ENCODE assay signal across 8 cellular contexts in the genomic region with DNA sequence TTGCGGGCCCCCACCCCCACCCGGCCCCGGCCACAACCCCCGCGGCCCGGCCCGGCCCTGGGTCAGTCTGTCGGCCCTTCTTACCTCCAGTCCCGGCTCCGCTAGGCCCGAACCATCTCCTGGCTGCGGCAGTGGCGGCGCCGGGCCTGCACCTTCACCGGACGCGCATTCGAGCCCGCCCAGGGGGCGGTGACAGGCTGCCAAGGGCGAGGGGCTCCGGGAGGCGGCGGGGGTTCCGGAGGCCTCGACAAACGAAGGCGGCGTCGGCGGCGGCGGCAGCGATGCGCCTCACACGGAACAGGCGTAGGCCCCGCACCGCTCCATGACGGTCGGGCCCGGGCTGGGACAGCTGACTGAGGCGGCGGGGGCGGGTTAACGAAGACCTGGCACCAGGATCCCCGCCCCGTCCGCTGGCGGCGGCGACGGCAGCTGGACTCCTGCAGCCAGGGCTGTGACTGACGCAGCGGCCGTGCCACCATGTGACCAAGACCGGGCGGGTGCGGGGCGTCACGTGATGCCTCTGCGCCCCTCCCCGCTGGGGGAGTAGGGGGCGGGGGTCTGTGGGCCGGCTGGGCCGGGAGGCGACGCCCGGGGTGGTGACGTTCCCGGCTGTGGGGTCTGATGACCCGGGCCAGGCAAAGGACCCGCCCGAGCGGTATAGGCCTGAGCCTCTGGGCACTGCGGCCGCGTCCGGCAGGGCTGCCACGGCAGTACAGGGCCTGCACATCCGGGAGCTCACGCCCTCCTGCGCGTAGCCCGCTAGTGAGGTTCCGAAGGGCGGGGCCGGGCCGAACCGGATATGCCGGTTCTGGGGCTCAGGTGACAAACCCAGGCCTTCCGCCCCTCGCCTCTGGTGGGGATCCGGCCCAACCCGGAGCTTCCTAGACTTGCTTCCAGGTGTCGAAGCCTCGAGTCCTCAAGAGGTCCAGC.
DNase-seq lines count a peak whose midpoint lies in the region; ATAC-seq and TF ChIP-seq lines count a peak whose summit lies in the region.

A gene with protein sequence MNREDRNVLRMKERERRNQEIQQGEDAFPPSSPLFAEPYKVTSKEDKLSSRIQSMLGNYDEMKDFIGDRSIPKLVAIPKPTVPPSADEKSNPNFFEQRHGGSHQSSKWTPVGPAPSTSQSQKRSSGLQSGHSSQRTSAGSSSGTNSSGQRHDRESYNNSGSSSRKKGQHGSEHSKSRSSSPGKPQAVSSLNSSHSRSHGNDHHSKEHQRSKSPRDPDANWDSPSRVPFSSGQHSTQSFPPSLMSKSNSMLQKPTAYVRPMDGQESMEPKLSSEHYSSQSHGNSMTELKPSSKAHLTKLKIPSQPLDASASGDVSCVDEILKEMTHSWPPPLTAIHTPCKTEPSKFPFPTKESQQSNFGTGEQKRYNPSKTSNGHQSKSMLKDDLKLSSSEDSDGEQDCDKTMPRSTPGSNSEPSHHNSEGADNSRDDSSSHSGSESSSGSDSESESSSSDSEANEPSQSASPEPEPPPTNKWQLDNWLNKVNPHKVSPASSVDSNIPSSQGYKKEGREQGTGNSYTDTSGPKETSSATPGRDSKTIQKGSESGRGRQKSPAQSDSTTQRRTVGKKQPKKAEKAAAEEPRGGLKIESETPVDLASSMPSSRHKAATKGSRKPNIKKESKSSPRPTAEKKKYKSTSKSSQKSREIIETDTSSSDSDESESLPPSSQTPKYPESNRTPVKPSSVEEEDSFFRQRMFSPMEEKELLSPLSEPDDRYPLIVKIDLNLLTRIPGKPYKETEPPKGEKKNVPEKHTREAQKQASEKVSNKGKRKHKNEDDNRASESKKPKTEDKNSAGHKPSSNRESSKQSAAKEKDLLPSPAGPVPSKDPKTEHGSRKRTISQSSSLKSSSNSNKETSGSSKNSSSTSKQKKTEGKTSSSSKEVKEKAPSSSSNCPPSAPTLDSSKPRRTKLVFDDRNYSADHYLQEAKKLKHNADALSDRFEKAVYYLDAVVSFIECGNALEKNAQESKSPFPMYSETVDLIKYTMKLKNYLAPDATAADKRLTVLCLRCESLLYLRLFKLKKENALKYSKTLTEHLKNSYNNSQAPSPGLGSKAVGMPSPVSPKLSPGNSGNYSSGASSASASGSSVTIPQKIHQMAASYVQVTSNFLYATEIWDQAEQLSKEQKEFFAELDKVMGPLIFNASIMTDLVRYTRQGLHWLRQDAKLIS (minus strand): TSS at position 460 of the 930 bp plus-strand sequence. CDS start 26,445 bp downstream, outside the sequence.

- H3K9me3 Mint-ChIP-seq in central memory CD8-positive, alpha-beta T cell, result no peaks in the 10 kb centered on the region

- CTCF ChIA-PET in AG04449 (lab: Yijun Ruan, JAX), result interaction anchor here (0.9 kb wide), 1 partner anchor 20 kb away, joined by 4 read pairs; no protein-coding TSS in a partner anchor

- TF ChIP-seq CTCF in AG04449 (IDR thresholded peaks at IDR 0.05; ENCODE audit: insufficient read depth, low read length, missing control alignments), result no peak

- DNase-seq in AG04449 (ENCODE audit: low read depth, low spot score) (peak; percentile 72), NCI-H2227 (lab: John Stamatoyannopoulos, UW; ENCODE audit: unreplicated experiment) (peak; percentile 95), islet precursor cell (peak; percentile 99)
- DNase-seq in activated CD4-positive, CD25-positive, alpha-beta regulatory T cell treated with anti-CD3 and anti-CD28 coated beads, Interleukin-2, amount 50 U/mL, for 16 hours (ENCODE audit: low read depth, low spot score), result peak; percentile 67
- DNase-seq in central memory CD8-positive, alpha-beta T cell (ENCODE audit: low spot score in 2 of 2), result peak; percentile 71 to 76
- DNase-seq in stimulated activated CD4-positive, alpha-beta T cell treated with anti-CD3 and anti-CD28 coated beads, Interleukin-12 subunit alpha, Interleukin-12 subunit beta, amount 100 ng/mL, for 48 hours (ENCODE audit: low read depth in 2 of 3, low spot score in 1 of 3), result peak; percentile 61 to 88 (median 80)

- H3K27me3 Mint-ChIP-seq in central memory CD8-positive, alpha-beta T cell, result no peaks in the 10 kb centered on the region

- peak; percentile 94 for ATAC-seq in GM18868 (IDR thresholded peaks at IDR 0.05; ENCODE audit: unreplicated experiment)
- ATAC-seq in HG03108 (IDR thresholded peaks at IDR 0.05; ENCODE audit: unreplicated experiment), result peak; percentile 92
- peak; percentile 79 for ATAC-seq in central memory CD8-positive, alpha-beta T cell (replicated peaks; ENCODE audit: extremely low read depth, poor library complexity, severe bottlenecking)

- POLR2A ChIA-PET in AG04449 (lab: Yijun Ruan, JAX), result interaction anchor here (0.9 to 1.2 kb wide), 6 partner anchors 26 to 113 kb away, joined by 3 to 4 read pairs (median 4); a partner anchor contains a TSS

- H3K36me3 Mint-ChIP-seq in central memory CD8-positive, alpha-beta T cell (ENCODE audit: insufficient read depth), result peaks cover 20% of the 10 kb centered on the region

- peak within 1 kb of the TSS; percentile 95 for H3K27ac Mint-ChIP-seq in central memory CD8-positive, alpha-beta T cell (ENCODE audit: low read depth)

- H3K4me1 Mint-ChIP-seq in central memory CD8-positive, alpha-beta T cell, result peaks cover 25% of the 10 kb centered on the region

- H3K4me3 ChIP-seq in AG04449 (ENCODE audit: low read depth, low read length), result peak within 1 kb of the TSS; percentile 70

- peak within 1 kb of the TSS; percentile 92 for H3K4me3 Mint-ChIP-seq in central memory CD8-positive, alpha-beta T cell

Comparison
In these comparisons a context has a peak if more than half of its experiments do, and no peak if none do; other contexts are left out.
1. Peak in every context shown above with its lines: DNase-seq, ATAC-seq and H3K4me3 ChIP-seq.